In the genomic region with DNA sequence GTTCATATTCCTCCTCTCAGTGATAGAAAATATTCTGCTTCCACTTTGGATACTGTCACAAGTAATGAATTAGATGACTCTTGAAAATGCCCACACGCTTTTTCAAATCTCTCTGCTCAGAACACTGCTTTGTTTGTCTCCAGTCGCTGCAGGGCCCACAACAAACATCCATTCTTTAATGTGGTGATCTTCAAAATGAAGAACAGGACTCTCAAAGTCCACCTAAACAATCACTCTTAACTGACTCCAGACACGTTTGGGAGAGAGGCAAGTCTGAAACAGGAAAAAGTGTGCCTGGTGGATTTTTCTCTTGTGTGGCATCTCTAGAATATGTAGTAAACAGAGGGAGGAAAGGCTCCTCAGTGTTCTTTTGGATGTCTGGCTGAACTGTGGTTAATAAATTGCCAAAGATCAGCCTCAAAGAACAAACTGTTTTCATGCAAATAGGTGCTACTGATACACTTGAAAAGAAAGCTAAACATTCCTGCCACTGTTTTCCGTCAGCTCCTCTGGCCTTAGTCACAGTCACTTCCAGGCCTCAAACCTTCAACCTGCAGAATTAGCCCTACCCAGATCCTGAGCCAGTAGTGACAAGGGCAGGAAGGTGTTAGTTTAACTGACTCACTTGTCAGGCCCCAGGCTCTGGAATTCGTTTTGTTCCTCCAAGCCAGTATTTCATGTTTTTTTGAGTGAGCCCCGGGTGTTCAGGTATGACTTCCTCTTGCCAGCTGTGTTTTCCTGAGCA, we compare ENCODE assay signal across 2 cellular contexts.
TF ChIP-seq lines count a peak whose summit lies in the region.

No MANE protein-coding gene starts in this region.

TF ChIP-seq in SK-N-SH treated with all-trans-retinoic acid at 6 μM for 48 hours, 23 proteins besides CTCF, POLR2A, EP300 and RAD21 (continued from another document):
- TF ChIP-seq, protein P1, sequence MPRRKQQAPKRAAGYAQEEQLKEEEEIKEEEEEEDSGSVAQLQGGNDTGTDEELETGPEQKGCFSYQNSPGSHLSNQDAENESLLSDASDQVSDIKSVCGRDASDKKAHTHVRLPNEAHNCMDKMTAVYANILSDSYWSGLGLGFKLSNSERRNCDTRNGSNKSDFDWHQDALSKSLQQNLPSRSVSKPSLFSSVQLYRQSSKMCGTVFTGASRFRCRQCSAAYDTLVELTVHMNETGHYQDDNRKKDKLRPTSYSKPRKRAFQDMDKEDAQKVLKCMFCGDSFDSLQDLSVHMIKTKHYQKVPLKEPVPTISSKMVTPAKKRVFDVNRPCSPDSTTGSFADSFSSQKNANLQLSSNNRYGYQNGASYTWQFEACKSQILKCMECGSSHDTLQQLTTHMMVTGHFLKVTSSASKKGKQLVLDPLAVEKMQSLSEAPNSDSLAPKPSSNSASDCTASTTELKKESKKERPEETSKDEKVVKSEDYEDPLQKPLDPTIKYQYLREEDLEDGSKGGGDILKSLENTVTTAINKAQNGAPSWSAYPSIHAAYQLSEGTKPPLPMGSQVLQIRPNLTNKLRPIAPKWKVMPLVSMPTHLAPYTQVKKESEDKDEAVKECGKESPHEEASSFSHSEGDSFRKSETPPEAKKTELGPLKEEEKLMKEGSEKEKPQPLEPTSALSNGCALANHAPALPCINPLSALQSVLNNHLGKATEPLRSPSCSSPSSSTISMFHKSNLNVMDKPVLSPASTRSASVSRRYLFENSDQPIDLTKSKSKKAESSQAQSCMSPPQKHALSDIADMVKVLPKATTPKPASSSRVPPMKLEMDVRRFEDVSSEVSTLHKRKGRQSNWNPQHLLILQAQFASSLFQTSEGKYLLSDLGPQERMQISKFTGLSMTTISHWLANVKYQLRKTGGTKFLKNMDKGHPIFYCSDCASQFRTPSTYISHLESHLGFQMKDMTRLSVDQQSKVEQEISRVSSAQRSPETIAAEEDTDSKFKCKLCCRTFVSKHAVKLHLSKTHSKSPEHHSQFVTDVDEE (CRISPR knock-in tag; IDR thresholded peaks at IDR 0.05), result no peak
- TF ChIP-seq ARNTL (CRISPR knock-in tag; IDR thresholded peaks at IDR 0.05; ENCODE audit: borderline replicate concordance, low read depth) (no peak), TOX (CRISPR knock-in tag; IDR thresholded peaks at IDR 0.05; ENCODE audit: borderline replicate concordance) (no peak), ZFP3 (CRISPR knock-in tag; IDR thresholded peaks at IDR 0.05) (no peak), BACH2 (CRISPR knock-in tag; IDR thresholded peaks at IDR 0.05; ENCODE audit: borderline replicate concordance) (no peak)
- TF ChIP-seq, protein P2, sequence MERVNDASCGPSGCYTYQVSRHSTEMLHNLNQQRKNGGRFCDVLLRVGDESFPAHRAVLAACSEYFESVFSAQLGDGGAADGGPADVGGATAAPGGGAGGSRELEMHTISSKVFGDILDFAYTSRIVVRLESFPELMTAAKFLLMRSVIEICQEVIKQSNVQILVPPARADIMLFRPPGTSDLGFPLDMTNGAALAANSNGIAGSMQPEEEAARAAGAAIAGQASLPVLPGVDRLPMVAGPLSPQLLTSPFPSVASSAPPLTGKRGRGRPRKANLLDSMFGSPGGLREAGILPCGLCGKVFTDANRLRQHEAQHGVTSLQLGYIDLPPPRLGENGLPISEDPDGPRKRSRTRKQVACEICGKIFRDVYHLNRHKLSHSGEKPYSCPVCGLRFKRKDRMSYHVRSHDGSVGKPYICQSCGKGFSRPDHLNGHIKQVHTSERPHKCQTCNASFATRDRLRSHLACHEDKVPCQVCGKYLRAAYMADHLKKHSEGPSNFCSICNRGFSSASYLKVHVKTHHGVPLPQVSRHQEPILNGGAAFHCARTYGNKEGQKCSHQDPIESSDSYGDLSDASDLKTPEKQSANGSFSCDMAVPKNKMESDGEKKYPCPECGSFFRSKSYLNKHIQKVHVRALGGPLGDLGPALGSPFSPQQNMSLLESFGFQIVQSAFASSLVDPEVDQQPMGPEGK (CRISPR knock-in tag; IDR thresholded peaks at IDR 0.05; ENCODE audit: borderline replicate concordance), result no peak
- TF ChIP-seq, protein P3, sequence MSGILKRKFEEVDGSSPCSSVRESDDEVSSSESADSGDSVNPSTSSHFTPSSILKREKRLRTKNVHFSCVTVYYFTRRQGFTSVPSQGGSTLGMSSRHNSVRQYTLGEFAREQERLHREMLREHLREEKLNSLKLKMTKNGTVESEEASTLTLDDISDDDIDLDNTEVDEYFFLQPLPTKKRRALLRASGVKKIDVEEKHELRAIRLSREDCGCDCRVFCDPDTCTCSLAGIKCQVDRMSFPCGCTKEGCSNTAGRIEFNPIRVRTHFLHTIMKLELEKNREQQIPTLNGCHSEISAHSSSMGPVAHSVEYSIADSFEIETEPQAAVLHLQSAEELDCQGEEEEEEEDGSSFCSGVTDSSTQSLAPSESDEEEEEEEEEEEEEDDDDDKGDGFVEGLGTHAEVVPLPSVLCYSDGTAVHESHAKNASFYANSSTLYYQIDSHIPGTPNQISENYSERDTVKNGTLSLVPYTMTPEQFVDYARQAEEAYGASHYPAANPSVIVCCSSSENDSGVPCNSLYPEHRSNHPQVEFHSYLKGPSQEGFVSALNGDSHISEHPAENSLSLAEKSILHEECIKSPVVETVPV (CRISPR knock-in tag; IDR thresholded peaks at IDR 0.05), result no peak
- TF ChIP-seq, protein P4, sequence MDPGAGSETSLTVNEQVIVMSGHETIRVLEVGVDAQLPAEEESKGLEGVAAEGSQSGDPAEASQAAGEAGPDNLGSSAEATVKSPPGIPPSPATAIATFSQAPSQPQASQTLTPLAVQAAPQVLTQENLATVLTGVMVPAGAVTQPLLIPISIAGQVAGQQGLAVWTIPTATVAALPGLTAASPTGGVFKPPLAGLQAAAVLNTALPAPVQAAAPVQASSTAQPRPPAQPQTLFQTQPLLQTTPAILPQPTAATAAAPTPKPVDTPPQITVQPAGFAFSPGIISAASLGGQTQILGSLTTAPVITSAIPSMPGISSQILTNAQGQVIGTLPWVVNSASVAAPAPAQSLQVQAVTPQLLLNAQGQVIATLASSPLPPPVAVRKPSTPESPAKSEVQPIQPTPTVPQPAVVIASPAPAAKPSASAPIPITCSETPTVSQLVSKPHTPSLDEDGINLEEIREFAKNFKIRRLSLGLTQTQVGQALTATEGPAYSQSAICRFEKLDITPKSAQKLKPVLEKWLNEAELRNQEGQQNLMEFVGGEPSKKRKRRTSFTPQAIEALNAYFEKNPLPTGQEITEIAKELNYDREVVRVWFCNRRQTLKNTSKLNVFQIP (CRISPR knock-in tag; IDR thresholded peaks at IDR 0.05; ENCODE audit: borderline replicate concordance, low read depth), result no peak

TF ChIP-seq in SK-N-SH, 30 proteins besides CTCF, POLR2A, EP300 and RAD21 (continued from another document):
- TF ChIP-seq, protein P5, sequence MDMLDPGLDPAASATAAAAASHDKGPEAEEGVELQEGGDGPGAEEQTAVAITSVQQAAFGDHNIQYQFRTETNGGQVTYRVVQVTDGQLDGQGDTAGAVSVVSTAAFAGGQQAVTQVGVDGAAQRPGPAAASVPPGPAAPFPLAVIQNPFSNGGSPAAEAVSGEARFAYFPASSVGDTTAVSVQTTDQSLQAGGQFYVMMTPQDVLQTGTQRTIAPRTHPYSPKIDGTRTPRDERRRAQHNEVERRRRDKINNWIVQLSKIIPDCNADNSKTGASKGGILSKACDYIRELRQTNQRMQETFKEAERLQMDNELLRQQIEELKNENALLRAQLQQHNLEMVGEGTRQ (IDR thresholded peaks at IDR 0.05; ENCODE audit: borderline replicate concordance, low read depth, low read length), result no peak
- no peak for TF ChIP-seq FOSL2 (IDR thresholded peaks at IDR 0.05; ENCODE audit: borderline replicate concordance, low read depth)
- TF ChIP-seq, protein P6, sequence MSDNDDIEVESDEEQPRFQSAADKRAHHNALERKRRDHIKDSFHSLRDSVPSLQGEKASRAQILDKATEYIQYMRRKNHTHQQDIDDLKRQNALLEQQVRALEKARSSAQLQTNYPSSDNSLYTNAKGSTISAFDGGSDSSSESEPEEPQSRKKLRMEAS (IDR thresholded peaks at IDR 0.05; ENCODE audit: low read depth), result no peak
- TF ChIP-seq JUND (IDR thresholded peaks at IDR 0.05), result no peak
- no peak for TF ChIP-seq TCF12 (IDR thresholded peaks at IDR 0.05)
- TF ChIP-seq SIN3A (IDR thresholded peaks at IDR 0.05; ENCODE audit: borderline replicate concordance, low read depth, low read length), result no peak
- TF ChIP-seq TAF1 (IDR thresholded peaks at IDR 0.05; ENCODE audit: borderline replicate concordance, low read depth, low read length), result no peak
- no peak for TF ChIP-seq CHD2 (IDR thresholded peaks at IDR 0.05; ENCODE audit: low read length, partially characterized antibody)
- TF ChIP-seq NFIC (IDR thresholded peaks at IDR 0.05; ENCODE audit: borderline replicate concordance), result no peak
- TF ChIP-seq, protein P7, sequence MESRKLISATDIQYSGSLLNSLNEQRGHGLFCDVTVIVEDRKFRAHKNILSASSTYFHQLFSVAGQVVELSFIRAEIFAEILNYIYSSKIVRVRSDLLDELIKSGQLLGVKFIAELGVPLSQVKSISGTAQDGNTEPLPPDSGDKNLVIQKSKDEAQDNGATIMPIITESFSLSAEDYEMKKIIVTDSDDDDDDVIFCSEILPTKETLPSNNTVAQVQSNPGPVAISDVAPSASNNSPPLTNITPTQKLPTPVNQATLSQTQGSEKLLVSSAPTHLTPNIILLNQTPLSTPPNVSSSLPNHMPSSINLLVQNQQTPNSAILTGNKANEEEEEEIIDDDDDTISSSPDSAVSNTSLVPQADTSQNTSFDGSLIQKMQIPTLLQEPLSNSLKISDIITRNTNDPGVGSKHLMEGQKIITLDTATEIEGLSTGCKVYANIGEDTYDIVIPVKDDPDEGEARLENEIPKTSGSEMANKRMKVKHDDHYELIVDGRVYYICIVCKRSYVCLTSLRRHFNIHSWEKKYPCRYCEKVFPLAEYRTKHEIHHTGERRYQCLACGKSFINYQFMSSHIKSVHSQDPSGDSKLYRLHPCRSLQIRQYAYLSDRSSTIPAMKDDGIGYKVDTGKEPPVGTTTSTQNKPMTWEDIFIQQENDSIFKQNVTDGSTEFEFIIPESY (IDR thresholded peaks at IDR 0.05; ENCODE audit: borderline replicate concordance, low read depth), result no peak
- TF ChIP-seq TEAD4 (IDR thresholded peaks at IDR 0.05; ENCODE audit: borderline replicate concordance, insufficient read depth), result no peak
- no peak for TF ChIP-seq RFX5 (IDR thresholded peaks at IDR 0.05; ENCODE audit: low read length)
- TF ChIP-seq, protein P8, sequence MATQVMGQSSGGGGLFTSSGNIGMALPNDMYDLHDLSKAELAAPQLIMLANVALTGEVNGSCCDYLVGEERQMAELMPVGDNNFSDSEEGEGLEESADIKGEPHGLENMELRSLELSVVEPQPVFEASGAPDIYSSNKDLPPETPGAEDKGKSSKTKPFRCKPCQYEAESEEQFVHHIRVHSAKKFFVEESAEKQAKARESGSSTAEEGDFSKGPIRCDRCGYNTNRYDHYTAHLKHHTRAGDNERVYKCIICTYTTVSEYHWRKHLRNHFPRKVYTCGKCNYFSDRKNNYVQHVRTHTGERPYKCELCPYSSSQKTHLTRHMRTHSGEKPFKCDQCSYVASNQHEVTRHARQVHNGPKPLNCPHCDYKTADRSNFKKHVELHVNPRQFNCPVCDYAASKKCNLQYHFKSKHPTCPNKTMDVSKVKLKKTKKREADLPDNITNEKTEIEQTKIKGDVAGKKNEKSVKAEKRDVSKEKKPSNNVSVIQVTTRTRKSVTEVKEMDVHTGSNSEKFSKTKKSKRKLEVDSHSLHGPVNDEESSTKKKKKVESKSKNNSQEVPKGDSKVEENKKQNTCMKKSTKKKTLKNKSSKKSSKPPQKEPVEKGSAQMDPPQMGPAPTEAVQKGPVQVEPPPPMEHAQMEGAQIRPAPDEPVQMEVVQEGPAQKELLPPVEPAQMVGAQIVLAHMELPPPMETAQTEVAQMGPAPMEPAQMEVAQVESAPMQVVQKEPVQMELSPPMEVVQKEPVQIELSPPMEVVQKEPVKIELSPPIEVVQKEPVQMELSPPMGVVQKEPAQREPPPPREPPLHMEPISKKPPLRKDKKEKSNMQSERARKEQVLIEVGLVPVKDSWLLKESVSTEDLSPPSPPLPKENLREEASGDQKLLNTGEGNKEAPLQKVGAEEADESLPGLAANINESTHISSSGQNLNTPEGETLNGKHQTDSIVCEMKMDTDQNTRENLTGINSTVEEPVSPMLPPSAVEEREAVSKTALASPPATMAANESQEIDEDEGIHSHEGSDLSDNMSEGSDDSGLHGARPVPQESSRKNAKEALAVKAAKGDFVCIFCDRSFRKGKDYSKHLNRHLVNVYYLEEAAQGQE (IDR thresholded peaks at IDR 0.05; ENCODE audit: low read depth, low read length), result no peak
- TF ChIP-seq, protein P9, sequence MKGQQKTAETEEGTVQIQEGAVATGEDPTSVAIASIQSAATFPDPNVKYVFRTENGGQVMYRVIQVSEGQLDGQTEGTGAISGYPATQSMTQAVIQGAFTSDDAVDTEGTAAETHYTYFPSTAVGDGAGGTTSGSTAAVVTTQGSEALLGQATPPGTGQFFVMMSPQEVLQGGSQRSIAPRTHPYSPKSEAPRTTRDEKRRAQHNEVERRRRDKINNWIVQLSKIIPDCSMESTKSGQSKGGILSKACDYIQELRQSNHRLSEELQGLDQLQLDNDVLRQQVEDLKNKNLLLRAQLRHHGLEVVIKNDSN (IDR thresholded peaks at IDR 0.05; ENCODE audit: borderline replicate concordance, low read depth), result no peak
- no peak for TF ChIP-seq POLR2AphosphoS5 (IDR thresholded peaks at IDR 0.05; ENCODE audit: low read depth, low read length)
